8 cellular contexts compared by ENCODE assay signal in the genomic region with DNA sequence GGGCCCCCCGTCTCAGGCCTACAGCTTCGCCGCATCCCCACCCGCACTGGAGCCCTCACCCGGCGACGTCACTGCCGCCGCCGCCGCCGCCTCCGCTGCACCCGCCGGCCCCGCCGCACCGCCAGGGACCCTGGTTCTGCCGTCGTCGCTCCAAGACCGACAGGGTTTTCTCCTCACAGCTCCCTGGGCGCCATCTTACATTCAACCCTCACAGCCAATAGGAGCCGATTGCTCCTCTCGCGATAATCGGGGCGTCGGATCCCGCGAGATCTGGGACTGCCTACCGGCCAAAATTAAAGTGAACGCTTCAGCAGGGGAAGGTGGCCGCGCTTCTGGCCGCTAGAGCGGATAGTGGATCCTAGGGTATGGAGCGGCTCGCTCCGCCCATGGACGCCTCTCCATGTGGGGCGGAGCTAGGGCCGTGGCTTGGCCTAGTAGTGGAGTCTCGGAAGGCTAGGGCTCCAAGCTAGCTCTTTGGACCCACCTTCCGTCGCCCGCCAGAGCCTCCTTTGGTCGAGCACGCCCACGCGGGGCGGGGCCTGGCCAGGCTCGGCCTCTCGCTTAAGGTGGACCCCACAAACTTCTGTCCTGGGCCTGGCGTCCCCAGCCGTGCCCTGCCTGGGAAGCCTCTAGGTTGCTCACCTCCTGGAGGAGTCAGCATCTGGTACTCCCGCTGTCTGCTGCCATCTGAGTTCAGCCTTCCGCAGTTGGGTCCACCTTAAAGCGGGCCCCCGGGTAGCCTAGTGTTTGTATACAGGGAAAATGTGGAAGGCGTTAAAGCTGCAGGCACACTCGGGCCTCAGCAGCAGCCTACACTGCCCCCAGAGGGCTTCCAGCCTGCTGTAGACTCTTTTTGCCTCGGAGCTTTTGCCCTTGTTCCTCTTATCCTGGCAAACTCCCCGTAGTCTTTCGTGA. TPM values are rescaled to one million over a fixed set of nuclear protein-coding genes. Genes with fewer than 3 reads are reported as not detected.
A peak's percentile ranks its signal among the peaks of the same experiment; 100 is the strongest.
DNase-seq lines count a peak whose midpoint lies in the region; ATAC-seq and TF ChIP-seq lines count a peak whose summit lies in the region.

A gene with protein sequence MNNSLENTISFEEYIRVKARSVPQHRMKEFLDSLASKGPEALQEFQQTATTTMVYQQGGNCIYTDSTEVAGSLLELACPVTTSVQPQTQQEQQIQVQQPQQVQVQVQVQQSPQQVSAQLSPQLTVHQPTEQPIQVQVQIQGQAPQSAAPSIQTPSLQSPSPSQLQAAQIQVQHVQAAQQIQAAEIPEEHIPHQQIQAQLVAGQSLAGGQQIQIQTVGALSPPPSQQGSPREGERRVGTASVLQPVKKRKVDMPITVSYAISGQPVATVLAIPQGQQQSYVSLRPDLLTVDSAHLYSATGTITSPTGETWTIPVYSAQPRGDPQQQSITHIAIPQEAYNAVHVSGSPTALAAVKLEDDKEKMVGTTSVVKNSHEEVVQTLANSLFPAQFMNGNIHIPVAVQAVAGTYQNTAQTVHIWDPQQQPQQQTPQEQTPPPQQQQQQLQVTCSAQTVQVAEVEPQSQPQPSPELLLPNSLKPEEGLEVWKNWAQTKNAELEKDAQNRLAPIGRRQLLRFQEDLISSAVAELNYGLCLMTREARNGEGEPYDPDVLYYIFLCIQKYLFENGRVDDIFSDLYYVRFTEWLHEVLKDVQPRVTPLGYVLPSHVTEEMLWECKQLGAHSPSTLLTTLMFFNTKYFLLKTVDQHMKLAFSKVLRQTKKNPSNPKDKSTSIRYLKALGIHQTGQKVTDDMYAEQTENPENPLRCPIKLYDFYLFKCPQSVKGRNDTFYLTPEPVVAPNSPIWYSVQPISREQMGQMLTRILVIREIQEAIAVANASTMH (minus strand): TSS at position 219 of the 915 bp plus-strand sequence. CDS start 17,054 bp downstream, outside the sequence.

- H3K4me2 ChIP-seq in PC-9: peak within 1 kb of the TSS; percentile 93

- H2AFZ ChIP-seq in PC-9: peak within 1 kb of the TSS; percentile 80

- in situ Hi-C loops in KBM-7 (cut with MboI; ENCODE audit: low pct_unique_long_range_greater_than_20kb, low sequenced_read_pairs): no loop called here

- H3K36me3 ChIP-seq in PC-9 (ENCODE audit: low read depth) (peaks cover 9% of the 10 kb centered on the region), mucosa of stomach (ENCODE audit: control insufficient read depth, insufficient read depth, low read length) (peaks cover 7% of the 10 kb centered on the region)

- H3F3A ChIP-seq in PC-9 (ENCODE audit: insufficient read depth, low read depth): peaks cover 29% of the 10 kb centered on the region; the same call in 1 of the 2 replicates

- peak; percentile 47; the same call in 1 of the 2 replicates for TF ChIP-seq CTCF in PC-9 (conservative IDR thresholded peaks at IDR 0.05)
- peak; percentile 67 for TF ChIP-seq CTCF in epithelial cell of proximal tubule (conservative IDR thresholded peaks at IDR 0.05; ENCODE audit: low read depth, low read length)

- H3K27ac ChIP-seq in PC-9: peak within 1 kb of the TSS; percentile 87

- CTCF ChIA-PET in PC-9 (lab: Charles Lee): interaction anchor here (0.7 to 1.2 kb wide), 7 partner anchors 10 to 546 kb away, joined by 3 to 5 read pairs (median 4); partner anchors contain the start of genes LAMB2 and USP19

- H3K9me3 ChIP-seq in PC-9 (ENCODE audit: insufficient read depth, low read depth): no peaks in the 10 kb centered on the region
- no peaks in the 10 kb centered on the region for H3K9me3 ChIP-seq in mucosa of stomach (ENCODE audit: control insufficient read depth, low read length)

- POLR2A ChIA-PET in PC-9 (lab: Charles Lee; ENCODE audit: unreplicated experiment): interaction anchor here (0.6 to 2.0 kb wide), 15 partner anchors 8 to 906 kb away, joined by 3 to 21 read pairs (median 5); partner anchors contain the start of genes CDC25A, NDUFAF3, RHOA and TCTA

- H3K9ac ChIP-seq in mucosa of stomach (ENCODE audit: low read length): peak within 1 kb of the TSS; percentile 87

- intact Hi-C loops in PC-9 (cut with micrococcal nuclease; ENCODE audit: unreplicated experiment): loop anchor here (1.0 to 5.0 kb wide), 4 partner anchors 10 to 87 kb away; partner anchors contain the start of genes IMPDH2, LAMB2, QARS1 and WDR6

- H3K79me2 ChIP-seq in PC-9 (ENCODE audit: low read depth): peaks cover 42% of the 10 kb centered on the region

- peaks cover 17% of the 10 kb centered on the region for H3K4me1 ChIP-seq in PC-9 (replicated peaks; ENCODE audit: insufficient read depth)
- peaks cover 7% of the 10 kb centered on the region for H3K4me1 ChIP-seq in mucosa of stomach (ENCODE audit: control insufficient read depth, insufficient read depth, low read length)

- no TSS peak for BruUV-seq in PC-9 (replicated peaks; lab: Mats Ljungman, UMichigan)

- peaks cover 11% of the 10 kb centered on the region for H4K20me1 ChIP-seq in PC-9 (ENCODE audit: insufficient read depth)

- peak; percentile 84 for DNase-seq in DMS79 (lab: John Stamatoyannopoulos, UW)
- peak; percentile 99 for DNase-seq in KBM-7
- peak; percentile 95 to 96 for DNase-seq in PC-9
- DNase-seq in activated T-cell treated with anti-CD3 and anti-CD28 coated beads, Interleukin-2, amount 50 U/mL, for 1 hour: peak; percentile 96
- peak; percentile 83 for DNase-seq in epithelial cell of proximal tubule (ENCODE audit: low read depth)
- peak; percentile 87 to 90 for DNase-seq in stimulated activated CD8-positive, alpha-beta memory T cell treated with anti-CD3 and anti-CD28 coated beads, Interleukin-7, amount 100 ng/mL, for 1 hour (ENCODE audit: low read depth in 2 of 2)

- ATAC-seq in GM21717 (IDR thresholded peaks at IDR 0.05; ENCODE audit: unreplicated experiment): peak; percentile 73

- H3K4me3 ChIP-seq in PC-9 (peak within 1 kb of the TSS; percentile 93), epithelial cell of proximal tubule (ENCODE audit: low read depth, low read length) (peak within 1 kb of the TSS; percentile 86), mucosa of stomach (ENCODE audit: low read length) (peak within 1 kb of the TSS; percentile 77)

- H3K27me3 ChIP-seq in PC-9 (ENCODE audit: insufficient read depth, low read depth): no peaks in the 10 kb centered on the region
- H3K27me3 ChIP-seq in mucosa of stomach (ENCODE audit: control insufficient read depth, insufficient read depth, low read length): no peaks in the 10 kb centered on the region

- H3K9me2 ChIP-seq in PC-9 (ENCODE audit: insufficient read depth): no peaks in the 10 kb centered on the region

RNA-seq across cellular contexts. Expression of the gene that starts here (rescaled TPM):
- total RNA-seq in PC-9 (2021) (84.8 and 87.5 TPM in 2 replicates), epithelial cell of proximal tubule (53.6 and 103 TPM in 2 replicates)

Comparison
In these comparisons a context has a peak if more than half of its experiments do, and no peak if none do; other contexts are left out.
1. Peak in every context shown above with its lines: DNase-seq, ATAC-seq, H3K4me3 ChIP-seq and H3K27ac ChIP-seq.